In the genomic region with DNA sequence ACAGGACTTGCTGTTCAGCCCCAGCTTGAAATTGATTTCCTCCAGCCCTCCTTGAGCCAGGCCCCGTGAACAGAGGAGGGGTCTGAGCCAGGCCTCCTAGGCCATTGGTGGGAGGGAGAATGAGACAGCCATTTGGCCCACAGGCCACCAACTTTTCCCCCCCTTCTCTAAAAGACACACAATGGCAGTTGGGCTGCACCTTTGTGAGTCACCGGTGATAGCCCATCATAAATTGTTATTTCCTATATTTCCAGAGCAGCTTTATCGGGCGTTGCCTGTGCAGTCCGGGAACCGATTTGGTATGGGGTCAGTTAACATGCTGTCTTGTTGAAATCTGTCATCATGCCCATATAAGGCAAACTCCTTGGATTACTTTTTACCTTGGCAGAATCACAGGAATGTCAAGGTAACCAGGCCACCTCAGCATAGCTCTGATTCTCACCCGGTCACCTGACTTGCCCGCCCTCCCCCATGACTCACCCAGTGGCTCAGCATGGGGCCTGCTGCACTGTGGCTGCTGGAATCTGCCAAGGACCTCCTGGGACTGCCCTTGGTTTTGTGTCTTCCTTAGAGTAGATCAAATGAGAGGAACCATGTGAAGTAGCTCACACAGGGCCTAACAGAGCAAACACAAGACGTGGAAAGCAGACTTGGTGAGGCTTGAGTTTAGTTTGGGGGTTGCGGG, we compare ENCODE assay signal across 8 cellular contexts. TPM values are rescaled to one million over a fixed set of nuclear protein-coding genes. Genes with fewer than 3 reads are reported as not detected.
DNase-seq lines count a peak whose midpoint lies in the region; ATAC-seq and TF ChIP-seq lines count a peak whose summit lies in the region.

No MANE protein-coding gene starts in this region.

- no peaks in the 10 kb centered on the region for H3K27me3 ChIP-seq in endocrine pancreas (ENCODE audit: control insufficient read depth, insufficient read depth, low read length)
- no peaks in the 10 kb centered on the region for H3K27me3 ChIP-seq in stomach

- DNase-seq in GF-D8 (lab: John Stamatoyannopoulos, UW) (peak; percentile 33), NCI-H2196 (lab: John Stamatoyannopoulos, UW; ENCODE audit: unreplicated experiment) (peak; percentile 93), mucosa of descending colon (peak; percentile 89 to 92 (median 90)), stomach (peak; percentile 86), putamen (ENCODE audit: low spot score) (no peak)
- DNase-seq in activated CD4-positive, alpha-beta memory T cell treated with anti-CD3 and anti-CD28 coated beads for 36 hours: peak; percentile 82

- H3K9me3 ChIP-seq in endocrine pancreas (ENCODE audit: control insufficient read depth, low read length): no peaks in the 10 kb centered on the region
- H3K9me3 ChIP-seq in mucosa of descending colon: no peaks in the 10 kb centered on the region
- no peaks in the 10 kb centered on the region for H3K9me3 ChIP-seq in stomach

- no peak overlapping the region for H3K4me3 ChIP-seq in endocrine pancreas (ENCODE audit: control insufficient read depth, insufficient read depth, low read length)
- peak overlapping the region; percentile 3 for H3K4me3 ChIP-seq in mucosa of descending colon
- H3K4me3 ChIP-seq in stomach: no peak overlapping the region

- no peak for TF ChIP-seq POLR2A in stomach (IDR thresholded peaks at IDR 0.05)

- H3K4me1 ChIP-seq in endocrine pancreas (ENCODE audit: control insufficient read depth, insufficient read depth, low read length) (peaks cover 4% of the 10 kb centered on the region), mucosa of descending colon (ENCODE audit: low read depth) (peaks cover 92% of the 10 kb centered on the region), stomach (peaks cover 72 to 98% (median 85%) of the 10 kb centered on the region in 4 donors)

- no peak for TF ChIP-seq CTCF in mucosa of descending colon (IDR thresholded peaks at IDR 0.05)
- no peak for TF ChIP-seq CTCF in stomach (IDR thresholded peaks at IDR 0.05)

- WGBS in stomach, 5 donors: 16 to 48% (median 22%) methylated on average over 8 to 10 of the region's 10 CpGs

- ATAC-seq in mucosa of descending colon (peak; percentile 74), HG02759 (IDR thresholded peaks at IDR 0.05; ENCODE audit: unreplicated experiment) (no peak)

- H3K4me3 Mint-ChIP-seq in activated CD4-positive, alpha-beta memory T cell treated with anti-CD3 and anti-CD28 coated beads for 36 hours: no peak overlapping the region

- peaks cover 4% of the 10 kb centered on the region for H3K9me3 Mint-ChIP-seq in activated CD4-positive, alpha-beta memory T cell treated with anti-CD3 and anti-CD28 coated beads for 36 hours

- no peak for TF ChIP-seq EP300 in stomach (IDR thresholded peaks at IDR 0.05)

- no peaks in the 10 kb centered on the region for H3K27me3 Mint-ChIP-seq in activated CD4-positive, alpha-beta memory T cell treated with anti-CD3 and anti-CD28 coated beads for 36 hours

- H3K36me3 ChIP-seq in endocrine pancreas (ENCODE audit: control insufficient read depth, insufficient read depth, low read length) (no peaks in the 10 kb centered on the region), mucosa of descending colon (ENCODE audit: low read depth) (no peaks in the 10 kb centered on the region), stomach (peaks cover 0 to 8% (median 5%) of the 10 kb centered on the region in 4 donors)

- CTCF ChIA-PET in activated CD4-positive, alpha-beta memory T cell treated with anti-CD3 and anti-CD28 coated beads for 36 hours (lab: Charles Lee): interaction anchor here (1.0 kb wide), 1 partner anchor 49 kb away, joined by 4 read pairs; no protein-coding TSS in a partner anchor

- peaks cover 3% of the 10 kb centered on the region for H3K36me3 Mint-ChIP-seq in activated CD4-positive, alpha-beta memory T cell treated with anti-CD3 and anti-CD28 coated beads for 36 hours

- peaks cover 86% of the 10 kb centered on the region for H3K4me1 Mint-ChIP-seq in activated CD4-positive, alpha-beta memory T cell treated with anti-CD3 and anti-CD28 coated beads for 36 hours (ENCODE audit: low read depth)

- H3K27ac ChIP-seq in stomach: peak overlapping the region; percentile 87 to 96 (median 92)

- intact Hi-C loops in activated CD4-positive, alpha-beta memory T cell treated with anti-CD3 and anti-CD28 coated beads for 36 hours (cut with micrococcal nuclease): loop anchor here (5.0 to 10.0 kb wide), 2 partner anchors 49 to 256 kb away; a partner anchor contains a TSS
- intact Hi-C loops in mucosa of descending colon (cut with DNase I, micrococcal nuclease) (no loop called here), stomach (cut with DNase I; ENCODE audit: low total_unique reads) (no loop called here)

- POLR2A ChIA-PET in activated CD4-positive, alpha-beta memory T cell treated with anti-CD3 and anti-CD28 coated beads for 36 hours (lab: Charles Lee): no interaction called here

- peak overlapping the region; percentile 81 for H3K27ac Mint-ChIP-seq in activated CD4-positive, alpha-beta memory T cell treated with anti-CD3 and anti-CD28 coated beads for 36 hours

- H3K9ac ChIP-seq in endocrine pancreas (ENCODE audit: control insufficient read depth, insufficient read depth, low read length): peak overlapping the region; percentile 78

RNA-seq across cellular contexts. Expression of a gene that starts 36.1 kb away (rescaled TPM):
- total RNA-seq in activated CD4-positive, alpha-beta memory T cell treated with anti-CD3 and anti-CD28 coated beads for 36 hours: 100 to 1,000 TPM; 267 to 270 TPM
- total RNA-seq in mucosa of descending colon: 1,000 to 10,000 TPM in 2 of 3 donors, 100 to 1,000 TPM in 1; 566 to 1,080 (median 1,014) TPM
- 100 to 1,000 TPM; 254 to 343 (median 319) TPM for total RNA-seq in stomach
- 10 to 100 TPM; 55.3 to 87.2 (median 75.0) TPM for polyA plus RNA-seq in stomach
